ENCODE assay signal across 8 cellular contexts in genomic region chr5:170302729-170303501, GRCh38. TPM values are rescaled to one million over a fixed set of nuclear protein-coding genes. Genes with fewer than 3 reads are reported as not detected.
DNase-seq lines count a peak whose midpoint lies in the region; ATAC-seq and TF ChIP-seq lines count a peak whose summit lies in the region.

No MANE protein-coding gene starts in this region.

- peak; percentile 86 for ATAC-seq in GM19438 (IDR thresholded peaks at IDR 0.05; ENCODE audit: low read depth, unreplicated experiment)
- peak; percentile 84 for ATAC-seq in HG03354 (IDR thresholded peaks at IDR 0.05; ENCODE audit: poor library complexity, severe bottlenecking, unreplicated experiment)
- ATAC-seq in activated B cell treated with CpG ODN at 0.5 μM for 24 hours (ENCODE audit: low read depth): peak; percentile 37

- H3K27ac Mint-ChIP-seq in activated B cell treated with CpG ODN at 0.5 μM for 24 hours: no peak overlapping the region

- no peaks in the 10 kb centered on the region for H3K27me3 Mint-ChIP-seq in activated B cell treated with CpG ODN at 0.5 μM for 24 hours

- DNase-seq in activated B cell treated with CpG ODN at 0.5 μM for 24 hours (no peak), NCI-H1105 treated with DMSO at 0.1 percent for 48 hours (lab: John Stamatoyannopoulos, UW) (no peak), DMS53 treated with DMSO at 0.1 percent for 48 hours (lab: John Stamatoyannopoulos, UW; ENCODE audit: unreplicated experiment) (no peak), COLO668 (lab: John Stamatoyannopoulos, UW; ENCODE audit: unreplicated experiment) (no peak)
- DNase-seq in effector CD4-positive, alpha-beta T cell: peak; percentile 70
- peak; percentile 49 for DNase-seq in stimulated activated CD4-positive, alpha-beta T cell treated with anti-CD3 and anti-CD28 coated beads, Interleukin-12 subunit alpha, Interleukin-12 subunit beta, amount 100 ng/mL, for 4 hours

- no peaks in the 10 kb centered on the region for H3K9me3 Mint-ChIP-seq in activated B cell treated with CpG ODN at 0.5 μM for 24 hours

- TF ChIP-seq CTCF in activated B cell treated with CpG ODN at 0.5 μM for 24 hours (IDR thresholded peaks at IDR 0.05): no peak

- no peaks in the 10 kb centered on the region for H3K36me3 Mint-ChIP-seq in activated B cell treated with CpG ODN at 0.5 μM for 24 hours (ENCODE audit: low read depth)

- H3K4me3 Mint-ChIP-seq in activated B cell treated with CpG ODN at 0.5 μM for 24 hours: peak overlapping the region; percentile 53

- POLR2A ChIA-PET in activated B cell treated with CpG ODN at 0.5 μM for 24 hours (lab: Charles Lee): interaction anchor here (0.9 to 1.7 kb wide), 5 partner anchors 10 to 28 kb away, joined by 3 to 11 read pairs (median 3); no protein-coding TSS in a partner anchor

- CTCF ChIA-PET in activated B cell treated with CpG ODN at 0.5 μM for 24 hours (lab: Charles Lee): interaction anchor here (0.7 to 1.0 kb wide), 2 partner anchors 28 to 36 kb away, joined by 3 read pairs; no protein-coding TSS in a partner anchor

- peaks cover 47% of the 10 kb centered on the region for H3K4me1 Mint-ChIP-seq in activated B cell treated with CpG ODN at 0.5 μM for 24 hours

- intact Hi-C loops in activated B cell treated with CpG ODN at 0.5 μM for 24 hours (cut with micrococcal nuclease): no loop called here

RNA-seq across cellular contexts. Expression of gene LCP2, which starts 5.3 kb away (rescaled TPM):
- total RNA-seq in activated B cell treated with CpG ODN at 0.5 μM for 24 hours: 7.0 and 8.5 TPM in 2 replicates

Comparison
In these comparisons a context has a peak if more than half of its experiments do, and no peak if none do; other contexts are left out.
1. DNase-seq: peak in effector CD4-positive, alpha-beta T cell (single experiment) and stimulated activated CD4-positive, alpha-beta T cell treated with anti-CD3 and anti-CD28 coated beads, Interleukin-12 subunit alpha, Interleukin-12 subunit beta, amount 100 ng/mL, for 4 hours (single experiment); none in activated B cell treated with CpG ODN at 0.5 μM for 24 hours (single experiment), NCI-H1105 treated with DMSO at 0.1 percent for 48 hours (single experiment), DMS53 treated with DMSO at 0.1 percent for 48 hours (single experiment) and COLO668 (single experiment).
2. Peak in every context shown above with its lines, with median percentiles within 50 percentile points of each other: ATAC-seq.